23 cellular contexts compared by ENCODE assay signal in the genomic region with DNA sequence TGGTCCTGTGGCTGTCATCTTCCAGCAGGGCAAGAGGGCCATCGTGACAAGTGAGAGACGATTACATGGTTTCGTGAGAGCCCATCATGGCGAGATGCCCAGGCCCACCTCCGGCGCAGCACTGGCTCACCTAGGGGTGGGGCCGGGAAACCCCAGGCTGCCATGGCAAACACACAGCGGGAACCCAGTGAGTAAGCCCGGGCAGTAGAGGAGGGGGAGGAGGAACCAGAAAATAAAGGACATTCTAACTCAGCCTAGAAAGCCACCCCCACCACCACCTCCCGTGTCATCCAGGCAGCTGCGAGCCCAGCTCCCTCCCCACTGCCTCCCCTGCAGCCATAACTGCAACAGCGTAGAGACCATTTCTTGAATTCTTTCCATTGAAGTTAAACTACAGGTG.
DNase-seq lines count a peak whose midpoint lies in the region; ATAC-seq lines count a peak whose summit lies in the region.
"Had no signal": no experiment of that assay in that cellular context is flagged by ENCODE, and none has a peak within 500 bp of the region (broad histone marks: within the 10 kb centered on the region; RNA-seq: fewer than 3 reads in every experiment).

No MANE protein-coding gene starts in this region.

- DNase-seq in D341Med (ENCODE audit: low spot score) (peak; percentile 19), NCI-H345 treated with DMSO at 0.1 percent for 48 hours (lab: John Stamatoyannopoulos, UW; ENCODE audit: unreplicated experiment) (peak; percentile 69), hippocampal formation (lab: John Stamatoyannopoulos, UW) (peak; percentile 46 to 54), pons (ENCODE audit: low spot score) (peak; percentile 83), NCI-H226 (no peak), 8988T (no peak)
- DNase-seq: activated B cell treated with CpG ODN at 0.5 μM for 24 hours; activated CD4-positive, alpha-beta T cell treated with anti-CD3 and anti-CD28 coated beads, Interleukin-2, amount 50 U/mL, for 48 hours; activated effector memory CD4-positive, alpha-beta T cell treated with anti-CD3 and anti-CD28 coated beads, Interleukin-2, amount 50 U/mL, for 16 hours; activated naive CD8-positive, alpha-beta T cell treated with anti-CD3 and anti-CD28 coated beads, Interleukin-2, amount 50 U/mL, for 24 hours; CD8-positive, alpha-beta memory T cell; colonic mucosa; endodermal cell; left colon; NCI-H1436; NCI-H524 treated with DMSO at 0.1 percent for 48 hours; psoas muscle; stimulated activated CD4-positive, alpha-beta T cell treated with anti-CD3 and anti-CD28 coated beads, Interleukin-1b, Interleukin-23, amount 100 ng/mL, for 48 hours; T-helper 9 cell; thyroid gland had no signal

- ATAC-seq in HG02981 (IDR thresholded peaks at IDR 0.05; ENCODE audit: unreplicated experiment) (no peak), HG02571 (IDR thresholded peaks at IDR 0.05; ENCODE audit: unreplicated experiment) (no peak)
- ATAC-seq: activated naive CD8-positive, alpha-beta T cell treated with anti-CD3 and anti-CD28 coated beads, Interleukin-2, amount 50 U/mL, for 24 hours; left colon; psoas muscle; stimulated activated memory B cell treated with anti-CD40 and anti-IgM and Interleukin-4, amounts not matched to agents 10 μg/mL and 1 μg/mL and 100 μg/mL, for 72 hours had no signal

Comparison
In these comparisons a context has a peak if more than half of its experiments do, and no peak if none do; other contexts are left out.
1. DNase-seq: peak in D341Med (single experiment), NCI-H345 treated with DMSO at 0.1 percent for 48 hours (single experiment), hippocampal formation (2 of 2) and pons (single experiment); none in NCI-H226 (single experiment) and 8988T (single experiment).